ENCODE assay signal across 17 cellular contexts in the genomic region with DNA sequence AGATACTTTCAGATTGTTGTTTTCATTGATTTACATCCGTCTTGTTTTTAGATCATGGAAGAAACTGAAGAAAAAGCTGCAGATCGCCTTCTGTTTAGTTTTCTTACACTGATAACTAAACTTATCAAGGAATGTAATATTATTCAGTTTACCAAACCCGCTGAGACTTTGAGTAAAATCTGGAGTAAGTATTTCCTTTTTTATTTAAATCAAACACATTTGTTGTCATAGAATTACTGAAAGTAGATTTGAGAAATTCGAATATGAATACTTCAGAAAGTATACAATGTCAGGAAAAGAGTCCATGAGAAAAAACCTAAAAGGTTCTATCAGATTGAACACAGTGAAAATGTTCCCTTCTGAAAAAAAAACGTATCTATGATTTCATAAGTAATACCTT. TPM values are rescaled to one million over a fixed set of nuclear protein-coding genes. Genes with fewer than 3 reads are reported as not detected.
DNase-seq lines count a peak whose midpoint lies in the region; ATAC-seq and TF ChIP-seq lines count a peak whose summit lies in the region.
"Had no signal": no experiment of that assay in that cellular context is flagged by ENCODE, and none has a peak within 500 bp of the region (broad histone marks: within the 10 kb centered on the region; RNA-seq: fewer than 3 reads in every experiment).

No MANE protein-coding gene starts in this region.

- CTCF ChIA-PET in activated naive CD4-positive, alpha-beta T cell treated with anti-CD3 and anti-CD28 coated beads for 36 hours (lab: Charles Lee) = no interaction called here

- no peaks in the 10 kb centered on the region for H3K27me3 Mint-ChIP-seq in activated naive CD4-positive, alpha-beta T cell treated with anti-CD3 and anti-CD28 coated beads for 36 hours (ENCODE audit: low read depth)
- H3K27me3 Mint-ChIP-seq in T-helper 17 cell = no peaks in the 10 kb centered on the region
- no peaks in the 10 kb centered on the region for H3K27me3 Mint-ChIP-seq in central memory CD8-positive, alpha-beta T cell
- no peaks in the 10 kb centered on the region for H3K27me3 Mint-ChIP-seq in stimulated activated memory B cell treated with anti-CD40 and anti-IgM and Interleukin-4, amounts not matched to agents 10 μg/mL and 1 μg/mL and 100 μg/mL, for 72 hours

- H3K36me3 ChIP-seq in brain microvascular endothelial cell (replicated peaks) = peaks cover 24% of the 10 kb centered on the region

- H3K27ac ChIP-seq in brain microvascular endothelial cell = no peak overlapping the region
- H3K27ac ChIP-seq: C4-2B, KMS-11 had no signal

- no peak for DNase-seq in activated naive CD4-positive, alpha-beta T cell treated with anti-CD3 and anti-CD28 coated beads for 36 hours
- no peak for DNase-seq in activated naive CD4-positive, alpha-beta T cell treated with Interleukin-2 at 50 U/mL for 16 hours
- DNase-seq in T-helper 17 cell (no peak), brain microvascular endothelial cell (no peak), NCI-H446 (lab: John Stamatoyannopoulos, UW) (no peak)
- DNase-seq in central memory CD8-positive, alpha-beta T cell (ENCODE audit: low spot score in 2 of 2) = no peak
- DNase-seq: HFFc6, NCI-H1048, NCI-H1436 treated with DMSO at 0.1 percent for 48 hours, NCI-H2081, NCI-H510A, NCI-H82 had no signal

- H3K9me3 ChIP-seq in T-helper 17 cell (ENCODE audit: control insufficient read depth, low read length, poor library complexity, severe bottlenecking) = no peaks in the 10 kb centered on the region

- H3K27me3 ChIP-seq in brain microvascular endothelial cell (replicated peaks) = no peaks in the 10 kb centered on the region

- peaks cover 48% of the 10 kb centered on the region for H3K36me3 Mint-ChIP-seq in activated naive CD4-positive, alpha-beta T cell treated with anti-CD3 and anti-CD28 coated beads for 36 hours (ENCODE audit: low read depth)
- H3K36me3 Mint-ChIP-seq in T-helper 17 cell (ENCODE audit: low read depth) = peaks cover 11% of the 10 kb centered on the region
- peaks cover 37% of the 10 kb centered on the region for H3K36me3 Mint-ChIP-seq in central memory CD8-positive, alpha-beta T cell (ENCODE audit: insufficient read depth)
- H3K36me3 Mint-ChIP-seq in stimulated activated memory B cell treated with anti-CD40 and anti-IgM and Interleukin-4, amounts not matched to agents 10 μg/mL and 1 μg/mL and 100 μg/mL, for 72 hours = peaks cover 71% of the 10 kb centered on the region

- no peak for ATAC-seq in T-helper 17 cell
- no peak for ATAC-seq in central memory CD8-positive, alpha-beta T cell (replicated peaks; ENCODE audit: extremely low read depth, poor library complexity, severe bottlenecking)
- no peak for ATAC-seq in stimulated activated memory B cell treated with anti-CD40 and anti-IgM and Interleukin-4, amounts not matched to agents 10 μg/mL and 1 μg/mL and 100 μg/mL, for 72 hours
- ATAC-seq: HepG2, Panc1 had no signal

- no peaks in the 10 kb centered on the region for H3K9me3 Mint-ChIP-seq in activated naive CD4-positive, alpha-beta T cell treated with anti-CD3 and anti-CD28 coated beads for 36 hours
- H3K9me3 Mint-ChIP-seq in central memory CD8-positive, alpha-beta T cell = no peaks in the 10 kb centered on the region
- no peaks in the 10 kb centered on the region for H3K9me3 Mint-ChIP-seq in stimulated activated memory B cell treated with anti-CD40 and anti-IgM and Interleukin-4, amounts not matched to agents 10 μg/mL and 1 μg/mL and 100 μg/mL, for 72 hours
- H3K9me3 Mint-ChIP-seq: HFFc6 had no signal

- H3K4me3 Mint-ChIP-seq in activated naive CD4-positive, alpha-beta T cell treated with anti-CD3 and anti-CD28 coated beads for 36 hours = no peak overlapping the region
- no peak overlapping the region for H3K4me3 Mint-ChIP-seq in T-helper 17 cell
- no peak overlapping the region for H3K4me3 Mint-ChIP-seq in central memory CD8-positive, alpha-beta T cell
- H3K4me3 Mint-ChIP-seq in stimulated activated memory B cell treated with anti-CD40 and anti-IgM and Interleukin-4, amounts not matched to agents 10 μg/mL and 1 μg/mL and 100 μg/mL, for 72 hours = no peak overlapping the region
- H3K4me3 Mint-ChIP-seq: HFFc6 had no signal

- intact Hi-C loops in activated naive CD4-positive, alpha-beta T cell treated with anti-CD3 and anti-CD28 coated beads for 36 hours (cut with micrococcal nuclease) = no loop called here

- peak overlapping the region; percentile 39 for H3K27ac Mint-ChIP-seq in activated naive CD4-positive, alpha-beta T cell treated with anti-CD3 and anti-CD28 coated beads for 36 hours
- peak overlapping the region; percentile 88 for H3K27ac Mint-ChIP-seq in T-helper 17 cell
- peak overlapping the region; percentile 35 for H3K27ac Mint-ChIP-seq in central memory CD8-positive, alpha-beta T cell (ENCODE audit: low read depth)
- peak overlapping the region; percentile 25 for H3K27ac Mint-ChIP-seq in stimulated activated memory B cell treated with anti-CD40 and anti-IgM and Interleukin-4, amounts not matched to agents 10 μg/mL and 1 μg/mL and 100 μg/mL, for 72 hours
- H3K27ac Mint-ChIP-seq: HFFc6 had no signal

- H3K4me1 Mint-ChIP-seq in activated naive CD4-positive, alpha-beta T cell treated with anti-CD3 and anti-CD28 coated beads for 36 hours (ENCODE audit: low read depth) = peaks cover 6% of the 10 kb centered on the region
- peaks cover 9% of the 10 kb centered on the region for H3K4me1 Mint-ChIP-seq in T-helper 17 cell
- no peaks in the 10 kb centered on the region for H3K4me1 Mint-ChIP-seq in central memory CD8-positive, alpha-beta T cell
- H3K4me1 Mint-ChIP-seq in stimulated activated memory B cell treated with anti-CD40 and anti-IgM and Interleukin-4, amounts not matched to agents 10 μg/mL and 1 μg/mL and 100 μg/mL, for 72 hours = no peaks in the 10 kb centered on the region

- no peak overlapping the region for H3K4me3 ChIP-seq in brain microvascular endothelial cell (ENCODE audit: low read depth, low read length)

- TF ChIP-seq CTCF in brain microvascular endothelial cell (IDR thresholded peaks at IDR 0.05; ENCODE audit: low read depth, low read length, missing control alignments) = no peak

- in situ Hi-C loops in brain microvascular endothelial cell (cut with HindIII; ENCODE audit: low pct_ligation_motif_present, low sequenced_read_pairs) = no loop called here

RNA-seq across cellular contexts. Expression of a gene that starts 32.0 kb away (rescaled TPM):
- total RNA-seq in activated naive CD4-positive, alpha-beta T cell treated with anti-CD3 and anti-CD28 coated beads for 36 hours = 10 to 100 TPM; 44.1 to 48.4 TPM
- total RNA-seq in T-helper 17 cell = 10 to 100 TPM; 22.5 to 26.0 TPM

Comparison
In these comparisons a context has a peak if more than half of its experiments do, and no peak if none do; other contexts are left out.
1. H3K27ac Mint-ChIP-seq: peak in every context shown above with its lines; median percentile 88 in T-helper 17 cell; 39 in activated naive CD4-positive, alpha-beta T cell treated with anti-CD3 and anti-CD28 coated beads for 36 hours; 35 in central memory CD8-positive, alpha-beta T cell; 25 in stimulated activated memory B cell treated with anti-CD40 and anti-IgM and Interleukin-4, amounts not matched to agents 10 μg/mL and 1 μg/mL and 100 μg/mL, for 72 hours.